Comparison of ENCODE assay signal across 20 cellular contexts in the genomic region with DNA sequence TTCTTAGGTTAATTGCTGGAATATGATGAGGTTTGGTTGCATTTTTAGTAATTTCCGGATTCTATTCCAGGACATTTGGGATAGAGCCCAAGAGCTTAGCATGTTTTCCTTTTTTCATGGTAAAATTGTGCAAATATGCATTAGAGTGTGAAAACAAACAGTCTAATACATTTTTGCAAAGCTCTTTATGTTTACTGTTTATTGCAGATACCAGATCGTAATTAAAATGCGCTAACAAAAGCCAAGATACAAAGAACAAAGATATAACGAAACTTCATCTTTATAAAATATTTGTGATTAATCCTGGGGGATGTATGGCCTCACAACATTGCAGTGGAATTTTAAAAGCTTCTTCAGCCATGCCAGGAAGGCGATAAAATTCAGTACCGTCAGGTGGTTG.
DNase-seq lines count a peak whose midpoint lies in the region; ATAC-seq and TF ChIP-seq lines count a peak whose summit lies in the region.
"Had no signal": no experiment of that assay in that cellular context is flagged by ENCODE, and none has a peak within 500 bp of the region (broad histone marks: within the 10 kb centered on the region; RNA-seq: fewer than 3 reads in every experiment).

No MANE protein-coding gene starts in this region.

- H3K9me3 ChIP-seq in right cardiac atrium (ENCODE audit: control insufficient read depth, low read length) (no peaks in the 10 kb centered on the region), SJCRH30 (replicated peaks) (no peaks in the 10 kb centered on the region), osteoblast (ENCODE audit: low read depth, low read length) (no peaks in the 10 kb centered on the region)
- H3K9me3 ChIP-seq: A549, HAP-1 had no signal

- H4K20me1 ChIP-seq in osteoblast (ENCODE audit: insufficient read depth, low read length) = no peaks in the 10 kb centered on the region

- no peaks in the 10 kb centered on the region for H3K9me3 Mint-ChIP-seq in naive thymus-derived CD8-positive, alpha-beta T cell
- H3K9me3 Mint-ChIP-seq: CD4-positive, alpha-beta memory T cell; GM23338 had no signal

- intact Hi-C loops in right cardiac atrium (cut with DNase I) (no loop called here), left cardiac atrium (cut with DNase I) (loop anchor here in 1 of 2 donors (10.0 kb wide), 1 partner anchor 192 kb away; no protein-coding TSS in a partner anchor)

- no peaks in the 10 kb centered on the region for H3K79me2 ChIP-seq in osteoblast (ENCODE audit: insufficient read depth, low read length)

- no peaks in the 10 kb centered on the region for H3K36me3 Mint-ChIP-seq in naive thymus-derived CD8-positive, alpha-beta T cell
- H3K36me3 Mint-ChIP-seq: CD4-positive, alpha-beta memory T cell had no signal

- no peak overlapping the region for H3K27ac ChIP-seq in right cardiac atrium (ENCODE audit: low read length)
- peak overlapping the region; percentile 12; the same call in 1 of the 2 replicates for H3K27ac ChIP-seq in SJCRH30
- H3K27ac ChIP-seq in coronary artery = no peak overlapping the region
- H3K27ac ChIP-seq in osteoblast (ENCODE audit: low read depth, low read length) = no peak overlapping the region
- H3K27ac ChIP-seq: A549 had no signal

- POLR2A ChIA-PET in naive thymus-derived CD8-positive, alpha-beta T cell (lab: Charles Lee) = no interaction called here

- H3K4me3 Mint-ChIP-seq in naive thymus-derived CD8-positive, alpha-beta T cell = no peak overlapping the region
- H3K4me3 Mint-ChIP-seq: CD4-positive, alpha-beta memory T cell; GM23338 had no signal

- TF ChIP-seq CTCF in coronary artery (IDR thresholded peaks at IDR 0.05) = no peak
- no peak for TF ChIP-seq CTCF in osteoblast (IDR thresholded peaks at IDR 0.05; ENCODE audit: extremely low read depth, low read depth, low read length)

- WGBS in right cardiac atrium = 60% methylated on average over 6 of the region's 6 CpGs

- peak overlapping the region; percentile 30 for H2AFZ ChIP-seq in osteoblast (ENCODE audit: low read length)
- H2AFZ ChIP-seq: GM23338 had no signal

- H3K27me3 ChIP-seq in right cardiac atrium (ENCODE audit: control insufficient read depth, insufficient read depth) (no peaks in the 10 kb centered on the region), SJCRH30 (no peaks in the 10 kb centered on the region), osteoblast (ENCODE audit: insufficient read depth, low read length) (peaks cover 11% of the 10 kb centered on the region)

- no peak for DNase-seq in right cardiac atrium
- no peak for DNase-seq in left cardiac atrium
- DNase-seq in SJCRH30 = no peak
- no peak for DNase-seq in coronary artery (ENCODE audit: low spot score)
- no peak for DNase-seq in osteoblast (ENCODE audit: insufficient read length, low spot score, missing footprints)
- DNase-seq in naive thymus-derived CD8-positive, alpha-beta T cell = no peak
- no peak for DNase-seq in middle frontal gyrus (ENCODE audit: extremely low spot score, low spot score)
- DNase-seq in AML-193 (lab: John Stamatoyannopoulos, UW) = no peak
- DNase-seq: 8988T; ACHN; C1 segment of cervical spinal cord; Calu3; CD4-positive, alpha-beta memory T cell; COR-L47; DMS53; DMS79 treated with DMSO at 0.1 percent for 48 hours; GF-D8 had no signal

- H3K36me3 ChIP-seq in SJCRH30 (no peaks in the 10 kb centered on the region), osteoblast (ENCODE audit: insufficient read depth, low read length) (no peaks in the 10 kb centered on the region)
- H3K36me3 ChIP-seq: HAP-1 had no signal

- peak overlapping the region; percentile 54 for H3K4me2 ChIP-seq in osteoblast (ENCODE audit: insufficient read depth, low read length)
- H3K4me2 ChIP-seq: A549, GM23338 had no signal

- H3K4me3 ChIP-seq in right cardiac atrium (ENCODE audit: low read length) (peak overlapping the region; percentile 33), SJCRH30 (peak overlapping the region; percentile 31), coronary artery (peak overlapping the region; percentile 3), osteoblast (ENCODE audit: insufficient read depth, low read length) (no peak overlapping the region)
- H3K4me3 ChIP-seq: A549, GM23338, HAP-1 had no signal

- H3K4me1 ChIP-seq in right cardiac atrium (ENCODE audit: control insufficient read depth, insufficient read depth, low read length) = no peaks in the 10 kb centered on the region
- peaks cover 12% of the 10 kb centered on the region for H3K4me1 ChIP-seq in SJCRH30
- H3K4me1 ChIP-seq in osteoblast (ENCODE audit: insufficient read depth, low read length) = peaks cover 8% of the 10 kb centered on the region
- H3K4me1 ChIP-seq: A549 had no signal

- ATAC-seq in right cardiac atrium (no peak), left cardiac atrium (no peak)
- no peak for ATAC-seq in naive thymus-derived CD8-positive, alpha-beta T cell
- ATAC-seq: A549, GM23338 had no signal

- H3K27me3 Mint-ChIP-seq in naive thymus-derived CD8-positive, alpha-beta T cell = peaks cover 0 to 10% (median 3%) of the 10 kb centered on the region in 5 donors

- no peaks in the 10 kb centered on the region for H3K4me1 Mint-ChIP-seq in naive thymus-derived CD8-positive, alpha-beta T cell
- H3K4me1 Mint-ChIP-seq: CD4-positive, alpha-beta memory T cell had no signal

- no peak overlapping the region for H3K27ac Mint-ChIP-seq in naive thymus-derived CD8-positive, alpha-beta T cell
- H3K27ac Mint-ChIP-seq: CD4-positive, alpha-beta memory T cell; GM23338 had no signal
